Comparison of ENCODE assay signal across 1 cellular context in genomic region chr10:133438711-133439273, GRCh38.
TF ChIP-seq lines count a peak whose summit lies in the region.

No MANE protein-coding gene starts in this region.

TF ChIP-seq in WTC11, 78 proteins besides CTCF, POLR2A, EP300 and RAD21 (continued from another document):
- TF ChIP-seq AR (CRISPR knock-in tag; IDR thresholded peaks at IDR 0.05) (no peak), JAZF1 (CRISPR knock-in tag; IDR thresholded peaks at IDR 0.05) (no peak)
